In the genomic region with DNA sequence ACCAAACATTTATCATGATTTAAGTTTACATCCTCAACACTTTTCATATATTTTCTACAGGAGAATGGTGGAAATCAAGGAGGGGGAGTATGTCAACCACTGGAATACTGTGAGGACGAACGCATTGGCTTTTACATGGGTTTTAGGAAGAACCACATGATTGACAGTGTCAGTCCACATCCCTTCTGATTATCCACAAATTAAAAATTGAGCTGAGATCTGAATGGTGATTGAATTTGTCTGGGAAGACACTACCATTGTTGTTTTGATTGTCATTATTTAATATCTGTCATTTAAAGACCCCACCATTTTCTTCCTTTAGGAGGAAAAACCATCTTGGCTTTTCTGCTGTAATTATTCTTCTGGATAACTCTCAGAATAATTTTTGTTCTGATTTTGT, we compare ENCODE assay signal across 1 cellular context.
TF ChIP-seq lines count a peak whose summit lies in the region.

No MANE protein-coding gene starts in this region.

TF ChIP-seq in K562, 482 proteins besides CTCF, POLR2A, EP300 and RAD21:
- TF ChIP-seq ZNF133 (CRISPR knock-in tag; IDR thresholded peaks at IDR 0.05) = no peak
- TF ChIP-seq, protein P1, sequence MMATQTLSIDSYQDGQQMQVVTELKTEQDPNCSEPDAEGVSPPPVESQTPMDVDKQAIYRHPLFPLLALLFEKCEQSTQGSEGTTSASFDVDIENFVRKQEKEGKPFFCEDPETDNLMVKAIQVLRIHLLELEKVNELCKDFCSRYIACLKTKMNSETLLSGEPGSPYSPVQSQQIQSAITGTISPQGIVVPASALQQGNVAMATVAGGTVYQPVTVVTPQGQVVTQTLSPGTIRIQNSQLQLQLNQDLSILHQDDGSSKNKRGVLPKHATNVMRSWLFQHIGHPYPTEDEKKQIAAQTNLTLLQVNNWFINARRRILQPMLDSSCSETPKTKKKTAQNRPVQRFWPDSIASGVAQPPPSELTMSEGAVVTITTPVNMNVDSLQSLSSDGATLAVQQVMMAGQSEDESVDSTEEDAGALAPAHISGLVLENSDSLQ (IDR thresholded peaks at IDR 0.05) = peak; percentile 52
- TF ChIP-seq, protein P2, sequence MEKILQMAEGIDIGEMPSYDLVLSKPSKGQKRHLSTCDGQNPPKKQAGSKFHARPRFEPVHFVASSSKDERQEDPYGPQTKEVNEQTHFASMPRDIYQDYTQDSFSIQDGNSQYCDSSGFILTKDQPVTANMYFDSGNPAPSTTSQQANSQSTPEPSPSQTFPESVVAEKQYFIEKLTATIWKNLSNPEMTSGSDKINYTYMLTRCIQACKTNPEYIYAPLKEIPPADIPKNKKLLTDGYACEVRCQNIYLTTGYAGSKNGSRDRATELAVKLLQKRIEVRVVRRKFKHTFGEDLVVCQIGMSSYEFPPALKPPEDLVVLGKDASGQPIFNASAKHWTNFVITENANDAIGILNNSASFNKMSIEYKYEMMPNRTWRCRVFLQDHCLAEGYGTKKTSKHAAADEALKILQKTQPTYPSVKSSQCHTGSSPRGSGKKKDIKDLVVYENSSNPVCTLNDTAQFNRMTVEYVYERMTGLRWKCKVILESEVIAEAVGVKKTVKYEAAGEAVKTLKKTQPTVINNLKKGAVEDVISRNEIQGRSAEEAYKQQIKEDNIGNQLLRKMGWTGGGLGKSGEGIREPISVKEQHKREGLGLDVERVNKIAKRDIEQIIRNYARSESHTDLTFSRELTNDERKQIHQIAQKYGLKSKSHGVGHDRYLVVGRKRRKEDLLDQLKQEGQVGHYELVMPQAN (IDR thresholded peaks at IDR 0.05; ENCODE audit: borderline replicate concordance) = no peak
